In the genomic region with DNA sequence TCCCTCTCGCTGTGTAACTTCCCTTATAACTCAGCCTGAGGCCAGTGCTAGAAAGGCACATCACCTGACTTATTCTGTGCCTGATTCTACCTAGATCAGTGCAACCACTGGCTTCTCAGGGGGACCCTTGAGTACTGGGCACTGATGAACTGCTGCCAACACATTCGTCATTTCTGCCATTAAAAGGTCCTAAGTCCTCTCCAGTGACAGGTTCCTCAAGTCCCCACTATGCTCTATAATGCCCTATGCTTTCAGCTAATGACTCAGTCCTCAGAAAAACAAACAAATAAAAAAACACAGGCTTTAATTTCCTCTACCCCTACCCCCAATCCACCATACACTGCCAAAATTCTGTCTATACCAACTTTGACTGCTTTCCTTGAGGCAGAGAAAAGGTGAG, we compare ENCODE assay signal across 2 cellular contexts. TPM values are rescaled to one million over a fixed set of nuclear protein-coding genes. Genes with fewer than 3 reads are reported as not detected.
"Had no signal": no experiment of that assay in that cellular context is flagged by ENCODE, and none has a peak within 500 bp of the region (broad histone marks: within the 10 kb centered on the region; RNA-seq: fewer than 3 reads in every experiment).

No MANE protein-coding gene starts in this region.

RNA-seq across cellular contexts. Expression of a gene that starts 49.6 kb away (rescaled TPM):
- total RNA-seq: mesothelial cell of epicardium, right atrium auricular region had no signal
